18 cellular contexts compared by ENCODE assay signal in the genomic region with DNA sequence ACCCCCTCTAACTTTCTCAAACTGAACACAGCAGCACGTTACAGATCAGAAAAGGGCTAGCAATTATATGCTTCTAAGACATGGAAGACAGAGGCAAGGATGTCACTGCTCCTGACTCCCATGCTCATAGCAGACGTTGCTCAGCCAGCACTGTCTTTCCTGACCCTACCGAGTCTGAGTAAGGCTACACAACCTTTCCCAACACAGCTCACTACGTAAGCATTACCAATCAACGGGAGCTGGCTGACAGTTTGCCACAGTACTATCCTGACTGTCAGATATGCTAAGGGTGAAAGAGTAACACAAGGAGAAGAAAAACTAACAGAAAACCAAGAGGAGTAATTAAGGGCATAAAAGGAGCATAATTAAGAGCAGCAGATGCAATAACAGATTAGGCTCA.
DNase-seq lines count a peak whose midpoint lies in the region; ATAC-seq and TF ChIP-seq lines count a peak whose summit lies in the region.
"Had no signal": no experiment of that assay in that cellular context is flagged by ENCODE, and none has a peak within 500 bp of the region (broad histone marks: within the 10 kb centered on the region; RNA-seq: fewer than 3 reads in every experiment).

No MANE protein-coding gene starts in this region.

- H3K4me3 ChIP-seq in fibroblast of mammary gland (ENCODE audit: control insufficient read depth, low read depth, low read length) = no peak overlapping the region
- no peak overlapping the region for H3K4me3 ChIP-seq in stomach

- no peaks in the 10 kb centered on the region for H3K4me1 Mint-ChIP-seq in osteocyte (ENCODE audit: unreplicated experiment)
- peaks cover 9 to 18% of the 10 kb centered on the region in 2 donors for H3K4me1 Mint-ChIP-seq in natural killer cell treated with Interleukin-12 subunit alpha and Interleukin-12 subunit beta and Interleukin-15 and Interleukin-18, amount 100 ng/mL, for 72 hours (ENCODE audit: low read depth in 2 of 2)

- intact Hi-C loops in left ventricle myocardium superior (cut with micrococcal nuclease) (no loop called here), Right ventricle myocardium inferior (cut with DNase I) (no loop called here), stomach (cut with DNase I; ENCODE audit: low total_unique reads) (no loop called here)

- no peaks in the 10 kb centered on the region for H3K27me3 ChIP-seq in stomach
- H3K27me3 ChIP-seq: BE2C had no signal

- no peak for TF ChIP-seq CTCF in fibroblast of mammary gland (conservative IDR thresholded peaks at IDR 0.05; ENCODE audit: control insufficient read depth, insufficient read depth, low read depth, low read length)
- no peak for TF ChIP-seq CTCF in osteocyte (IDR thresholded peaks at IDR 0.05)
- no peak for TF ChIP-seq CTCF in stomach (IDR thresholded peaks at IDR 0.05)

- no peak for TF ChIP-seq POLR2A in stomach (IDR thresholded peaks at IDR 0.05)

- H3K27ac ChIP-seq in stomach = no peak overlapping the region

- peaks cover 0 to 11% (median 3%) of the 10 kb centered on the region in 4 donors for H3K36me3 ChIP-seq in stomach

- TF ChIP-seq EP300 in stomach (IDR thresholded peaks at IDR 0.05) = no peak

- WGBS in stomach, 5 donors = 90 to 96% (median 92%) methylated on average over 5 of the region's 5 CpGs

- H3K4me1 ChIP-seq in stomach = no peaks in the 10 kb centered on the region

- peaks cover 21% of the 10 kb centered on the region for H3K36me3 Mint-ChIP-seq in osteocyte (ENCODE audit: unreplicated experiment)
- peaks cover 9% of the 10 kb centered on the region for H3K36me3 Mint-ChIP-seq in natural killer cell treated with Interleukin-12 subunit alpha and Interleukin-12 subunit beta and Interleukin-15 and Interleukin-18, amount 100 ng/mL, for 72 hours

- no peaks in the 10 kb centered on the region for H3K9me3 Mint-ChIP-seq in osteocyte (ENCODE audit: unreplicated experiment)
- no peaks in the 10 kb centered on the region for H3K9me3 Mint-ChIP-seq in natural killer cell treated with Interleukin-12 subunit alpha and Interleukin-12 subunit beta and Interleukin-15 and Interleukin-18, amount 100 ng/mL, for 72 hours
- H3K9me3 Mint-ChIP-seq: CD8-positive, alpha-beta memory T cell; H9 had no signal

- no peaks in the 10 kb centered on the region for H3K9me3 ChIP-seq in stomach
- H3K9me3 ChIP-seq: BE2C had no signal

- peak overlapping the region; percentile 29 for H3K27ac Mint-ChIP-seq in osteocyte (ENCODE audit: unreplicated experiment)
- H3K27ac Mint-ChIP-seq in natural killer cell treated with Interleukin-12 subunit alpha and Interleukin-12 subunit beta and Interleukin-15 and Interleukin-18, amount 100 ng/mL, for 72 hours = no peak overlapping the region
- H3K27ac Mint-ChIP-seq: CD4-positive, CD25-positive, alpha-beta regulatory T cell; H9 had no signal

- no peak overlapping the region for H3K4me3 Mint-ChIP-seq in osteocyte (ENCODE audit: unreplicated experiment)
- H3K4me3 Mint-ChIP-seq in natural killer cell treated with Interleukin-12 subunit alpha and Interleukin-12 subunit beta and Interleukin-15 and Interleukin-18, amount 100 ng/mL, for 72 hours = no peak overlapping the region
- H3K4me3 Mint-ChIP-seq: CD8-positive, alpha-beta memory T cell; H9 had no signal

- no peaks in the 10 kb centered on the region for H3K27me3 Mint-ChIP-seq in osteocyte (ENCODE audit: unreplicated experiment)
- H3K27me3 Mint-ChIP-seq in natural killer cell treated with Interleukin-12 subunit alpha and Interleukin-12 subunit beta and Interleukin-15 and Interleukin-18, amount 100 ng/mL, for 72 hours = no peaks in the 10 kb centered on the region
- H3K27me3 Mint-ChIP-seq: CD4-positive, CD25-positive, alpha-beta regulatory T cell; CD8-positive, alpha-beta memory T cell had no signal

- peak; percentile 81 for ATAC-seq in left ventricle myocardium superior
- ATAC-seq in Right ventricle myocardium inferior = no peak
- no peak for ATAC-seq in natural killer cell treated with Interleukin-12 subunit alpha and Interleukin-12 subunit beta and Interleukin-15 and Interleukin-18, amount 100 ng/mL, for 72 hours
- ATAC-seq: HepG2 had no signal

- DNase-seq in left ventricle myocardium superior (no peak), Right ventricle myocardium inferior (ENCODE audit: missing footprints) (no peak), fibroblast of mammary gland (ENCODE audit: low read depth) (peak; percentile 25), osteocyte (ENCODE audit: extremely low spot score, unreplicated experiment) (no peak), stomach (no peak)
- no peak for DNase-seq in natural killer cell treated with Interleukin-12 subunit alpha and Interleukin-12 subunit beta and Interleukin-15 and Interleukin-18, amount 100 ng/mL, for 72 hours (ENCODE audit: low spot score)
- DNase-seq: ACHN; BE2C; C1 segment of cervical spinal cord; CD4-positive, CD25-positive, alpha-beta regulatory T cell; CD8-positive, alpha-beta memory T cell; COR-L47; DMS 273 treated with DMSO at 0.1 percent for 48 hours; DMS53; DND-41; EL; H9 had no signal
